In genomic region chr11:36062796-36063380, GRCh38 we compare ENCODE assay signal across 23 cellular contexts.
A peak's percentile ranks its signal among the peaks of the same experiment; 100 is the strongest.
DNase-seq lines count a peak whose midpoint lies in the region; ATAC-seq, FAIRE-seq and TF ChIP-seq lines count a peak whose summit lies in the region.
"Had no signal": no experiment of that assay in that cellular context is flagged by ENCODE, and none has a peak within 500 bp of the region (broad histone marks: within the 10 kb centered on the region; RNA-seq: fewer than 3 reads in every experiment).

No MANE protein-coding gene starts in this region.

- H3K36me3 ChIP-seq in liver (ENCODE audit: control insufficient read depth in 4 of 4, insufficient read depth in 3 of 4, low read depth in 1 of 4, low read length in 3 of 4): no peaks in the 10 kb centered on the region
- H3K36me3 ChIP-seq in HepG2 (replicated peaks in 1 of 2; ENCODE audit: control insufficient read depth in 1 of 2, insufficient read depth in 2 of 2, low read length in 2 of 2): no peaks in the 10 kb centered on the region
- no peaks in the 10 kb centered on the region for H3K36me3 ChIP-seq in ovary
- no peaks in the 10 kb centered on the region for H3K36me3 ChIP-seq in CD8-positive, alpha-beta T cell (ENCODE audit: insufficient read depth, low read length)
- H3K36me3 ChIP-seq: BE2C had no signal

- H3K4me1 ChIP-seq in liver (ENCODE audit: control insufficient read depth in 4 of 4, insufficient read depth in 4 of 4, low read length in 3 of 4) (no peaks in the 10 kb centered on the region), HepG2 (ENCODE audit: insufficient read depth, low read length) (no peaks in the 10 kb centered on the region), ovary (ENCODE audit: insufficient read depth) (peaks cover 4% of the 10 kb centered on the region)
- no peaks in the 10 kb centered on the region for H3K4me1 ChIP-seq in CD8-positive, alpha-beta T cell (ENCODE audit: insufficient read depth, low read length)
- H3K4me1 ChIP-seq: BE2C had no signal

- H3K4me1 Mint-ChIP-seq in CD8-positive, alpha-beta T cell (ENCODE audit: low read depth): no peaks in the 10 kb centered on the region
- H3K4me1 Mint-ChIP-seq: activated CD4-positive, alpha-beta T cell treated with anti-CD3 and anti-CD28 coated beads, Interleukin-2, amount 10 ng/mL, durations not matched to agents 7 days and 5 days; activated T-helper 17 cell treated with anti-CD3 and anti-CD28 coated beads, Interleukin-2, amount 50 U/mL, for 72 hours; naive thymus-derived CD8-positive, alpha-beta T cell had no signal

- H3K4me3 ChIP-seq in liver (ENCODE audit: low read depth in 1 of 3, low read length in 3 of 3) (no peak overlapping the region), HepG2 (replicated peaks in 1 of 3; ENCODE audit: insufficient read depth in 1 of 3, low read depth in 2 of 3, low read length in 3 of 3) (no peak overlapping the region), fibroblast of the aortic adventitia (ENCODE audit: low read depth, low read length) (no peak overlapping the region), ovary (no peak overlapping the region)
- no peak overlapping the region for H3K4me3 ChIP-seq in CD8-positive, alpha-beta T cell (ENCODE audit: low read depth, low read length)
- H3K4me3 ChIP-seq: GM23338, PC-9 had no signal

- intact Hi-C loops in HepG2 (cut with micrococcal nuclease; ENCODE audit: unreplicated experiment) (no loop called here), ovary (cut with DNase I) (no loop called here)
- intact Hi-C loops in CD8-positive, alpha-beta T cell (cut with DNase I, micrococcal nuclease): no loop called here

- H3K9ac ChIP-seq in liver (ENCODE audit: low read depth in 1 of 2, low read length in 2 of 2): no peak overlapping the region
- H3K9ac ChIP-seq in HepG2 (ENCODE audit: insufficient read depth, low read depth, low read length): no peak overlapping the region

- TF ChIP-seq RAD21 in liver (IDR thresholded peaks at IDR 0.05): no peak
- no peak for TF ChIP-seq RAD21 in HepG2 (CRISPR knock-in tag; IDR thresholded peaks at IDR 0.05)

- no peak for TF ChIP-seq CTCF in liver (IDR thresholded peaks at IDR 0.05; ENCODE audit: low read depth, low read length, missing input control)
- no peak for TF ChIP-seq CTCF in HepG2 (CRISPR knock-in tag; IDR thresholded peaks at IDR 0.05)
- no peak for TF ChIP-seq CTCF in fibroblast of the aortic adventitia (IDR thresholded peaks at IDR 0.05; ENCODE audit: insufficient read depth, low read length)
- no peak for TF ChIP-seq CTCF in ovary (IDR thresholded peaks at IDR 0.05)
- no peak for TF ChIP-seq CTCF in CD8-positive, alpha-beta T cell (IDR thresholded peaks at IDR 0.05)

- no peak overlapping the region for H2AFZ ChIP-seq in HepG2 (ENCODE audit: low read length)
- H2AFZ ChIP-seq: GM23338, PC-9 had no signal

- H4K20me1 ChIP-seq in HepG2 (ENCODE audit: insufficient read depth, low read length): no peaks in the 10 kb centered on the region

- TF ChIP-seq EP300 in HepG2 (IDR thresholded peaks at IDR 0.05; ENCODE audit: low read depth in 2 of 2, low read length in 2 of 2) (no peak), HepG2 (CRISPR knock-in tag; IDR thresholded peaks at IDR 0.05; ENCODE audit: borderline replicate concordance) (no peak), ovary (IDR thresholded peaks at IDR 0.05) (peak; percentile 67)

- H3K36me3 Mint-ChIP-seq in CD8-positive, alpha-beta T cell: no peaks in the 10 kb centered on the region

- peaks cover 11% of the 10 kb centered on the region for H3K9me3 Mint-ChIP-seq in CD8-positive, alpha-beta T cell

- H3K4me2 ChIP-seq in HepG2 (ENCODE audit: low read depth, low read length): no peak overlapping the region
- H3K4me2 ChIP-seq: GM23338, PC-9 had no signal

- BruUV-seq in HepG2 (replicated peaks; lab: Mats Ljungman, UMichigan): no TSS peak

- H3K4me3 Mint-ChIP-seq in CD8-positive, alpha-beta T cell: no peak overlapping the region
- H3K4me3 Mint-ChIP-seq: activated CD4-positive, alpha-beta T cell treated with anti-CD3 and anti-CD28 coated beads, Interleukin-2, amount 10 ng/mL, durations not matched to agents 7 days and 5 days; activated T-helper 17 cell treated with anti-CD3 and anti-CD28 coated beads, Interleukin-2, amount 50 U/mL, for 72 hours; GM23338; naive thymus-derived CD8-positive, alpha-beta T cell; T-helper 1 cell treated with Interleukin-12 subunit alpha and Interleukin-12 subunit beta and Interleukin-4 antibody, amounts not matched to agents 30 μg/mL and 1 μg/mL, for 36 hours had no signal

- TF ChIP-seq POLR2A in HepG2 (IDR thresholded peaks at IDR 0.05; ENCODE audit: insufficient read depth in 1 of 2, low read depth in 2 of 2, low read length in 2 of 2) (no peak), ovary (IDR thresholded peaks at IDR 0.05) (no peak)

- POLR2A ChIA-PET in HepG2 (lab: Yijun Ruan, JAX): no interaction called here
- POLR2A ChIA-PET in CD8-positive, alpha-beta T cell (lab: Charles Lee): no interaction called here

- CTCF ChIA-PET in HepG2 (lab: Yijun Ruan, JAX; ENCODE audit: low intra/inter-chr PET ratio, low total read pairs): no interaction called here
- CTCF ChIA-PET in CD8-positive, alpha-beta T cell (lab: Charles Lee): no interaction called here

- FAIRE-seq in HepG2 (lab: Jason Lieb, UNC): no peak
- FAIRE-seq: astrocyte, HTR-8/SVneo had no signal

- H3K9me3 ChIP-seq in liver (ENCODE audit: control insufficient read depth in 4 of 4, low read length in 3 of 4) (peaks cover 0 to 5% (median under 1%) of the 10 kb centered on the region in 4 donors), HepG2 (ENCODE audit: low read length) (peaks cover 6% of the 10 kb centered on the region; the same call in 1 of the 2 replicates), ovary (no peaks in the 10 kb centered on the region)
- H3K9me3 ChIP-seq in CD8-positive, alpha-beta T cell (ENCODE audit: low read length): no peaks in the 10 kb centered on the region
- H3K9me3 ChIP-seq: BE2C had no signal

- ATAC-seq in HepG2 (no peak), HG03378 (IDR thresholded peaks at IDR 0.05; ENCODE audit: unreplicated experiment) (no peak), HG03565 (IDR thresholded peaks at IDR 0.05; ENCODE audit: unreplicated experiment) (no peak)
- no peak for ATAC-seq in CD8-positive, alpha-beta T cell
- ATAC-seq: activated naive CD4-positive, alpha-beta T cell treated with anti-CD3 and anti-CD28 coated beads, Interleukin-2, amount 50 U/mL, for 72 hours; activated T-helper 17 cell treated with anti-CD3 and anti-CD28 coated beads, Interleukin-2, amount 50 U/mL, for 72 hours; GM23338; naive thymus-derived CD8-positive, alpha-beta T cell had no signal

- peak overlapping the region; percentile 9 to 20 for H3K27ac ChIP-seq in liver (ENCODE audit: low read depth in 1 of 2, low read length in 2 of 2)
- no peak overlapping the region for H3K27ac ChIP-seq in HepG2 (ENCODE audit: extremely low read length, insufficient read depth, low read length)
- no peak overlapping the region for H3K27ac ChIP-seq in ovary
- H3K27ac ChIP-seq in CD8-positive, alpha-beta T cell (ENCODE audit: low read depth, low read length): no peak overlapping the region
- H3K27ac ChIP-seq: PC-9 had no signal

- DNase-seq in HepG2 (ENCODE audit: low spot score): no peak
- DNase-seq in fibroblast of the aortic adventitia (ENCODE audit: low read depth): peak; percentile 29
- peak in 1 of 5 donors; percentile 29 for DNase-seq in ovary
- no peak for DNase-seq in CD8-positive, alpha-beta T cell
- DNase-seq in KBM-7: no peak
- DNase-seq: activated CD4-positive, alpha-beta T cell treated with anti-CD3 and anti-CD28 coated beads, Interleukin-2, amount 10 ng/mL, durations not matched to agents 7 days and 5 days; BE2C; Kasumi-1; naive thymus-derived CD8-positive, alpha-beta T cell; NCI-H1092 treated with DMSO at 0.1 percent for 48 hours; NCI-H1930; NCI-H345; PC-9; stimulated activated naive CD4-positive, alpha-beta T cell had no signal

- H3K27ac Mint-ChIP-seq in CD8-positive, alpha-beta T cell: no peak overlapping the region
- H3K27ac Mint-ChIP-seq: activated CD4-positive, alpha-beta T cell treated with anti-CD3 and anti-CD28 coated beads, Interleukin-2, amount 10 ng/mL, durations not matched to agents 7 days and 5 days; activated naive CD4-positive, alpha-beta T cell treated with anti-CD3 and anti-CD28 coated beads, Interleukin-2, amount 50 U/mL, for 72 hours; activated T-helper 17 cell treated with anti-CD3 and anti-CD28 coated beads, Interleukin-2, amount 50 U/mL, for 72 hours; GM23338; naive thymus-derived CD8-positive, alpha-beta T cell; T-helper 1 cell treated with Interleukin-12 subunit alpha and Interleukin-12 subunit beta and Interleukin-4 antibody, amounts not matched to agents 30 μg/mL and 1 μg/mL, for 36 hours had no signal

- no peaks in the 10 kb centered on the region for H3K79me2 ChIP-seq in HepG2 (ENCODE audit: insufficient read depth, low read length)

- WGBS in liver: 64% methylated on average over 3 of the region's 3 CpGs
- 1% methylated on average over 3 of the region's 3 CpGs for WGBS in HepG2 (ENCODE audit: low lambda C conversion rate)
- 54 to 83% (median 66%) methylated on average over 3 of the region's 3 CpGs for WGBS in ovary, 3 donors

- in situ Hi-C loops in HepG2 (cut with HindIII; ENCODE audit: extremely low pct_ligation_motif_present, low pct_unique_long_range_greater_than_20kb): no loop called here
- in situ Hi-C loops in KBM-7 (cut with MboI; ENCODE audit: low pct_unique_long_range_greater_than_20kb, low sequenced_read_pairs): no loop called here

- H3K27me3 ChIP-seq in liver (ENCODE audit: control insufficient read depth in 4 of 4, insufficient read depth in 4 of 4, low read length in 3 of 4): no peaks in the 10 kb centered on the region
- H3K27me3 ChIP-seq in HepG2 (ENCODE audit: control insufficient read depth in 1 of 2, insufficient read depth in 2 of 2, low read length in 2 of 2): 0 out of 5 replicates have a peak, but pooled peaks cover 0 to 1% of the 10 kb centered on the region in 2 experiments
- H3K27me3 ChIP-seq in ovary: no peaks in the 10 kb centered on the region
- H3K27me3 ChIP-seq in CD8-positive, alpha-beta T cell (ENCODE audit: insufficient read depth, low read length): no peaks in the 10 kb centered on the region
- H3K27me3 ChIP-seq: BE2C had no signal

- peaks cover 17% of the 10 kb centered on the region for H3K27me3 Mint-ChIP-seq in CD8-positive, alpha-beta T cell (ENCODE audit: low read depth)

TF ChIP-seq in liver, 16 proteins besides CTCF, POLR2A, EP300 and RAD21 (continues in another document):
- peak; percentile 71 for TF ChIP-seq NR2F2 (IDR thresholded peaks at IDR 0.05)

TF ChIP-seq in HepG2, 621 proteins besides CTCF, POLR2A, EP300 and RAD21 (continues in another document):
- TF ChIP-seq BATF2 (CRISPR knock-in tag; IDR thresholded peaks at IDR 0.05) (no peak), ZNF564 (CRISPR knock-in tag; IDR thresholded peaks at IDR 0.05) (no peak), MLLT10 (CRISPR knock-in tag; IDR thresholded peaks at IDR 0.05) (no peak), RXRA (CRISPR knock-in tag; IDR thresholded peaks at IDR 0.05) (no peak), NR2F6 (IDR thresholded peaks at IDR 0.05) (no peak), NR2F6 (CRISPR knock-in tag; IDR thresholded peaks at IDR 0.05) (no peak)

Comparison
In these comparisons a context has a peak if more than half of its experiments do, and no peak if none do; other contexts are left out.
1. H3K27ac ChIP-seq: peak in liver (2 of 2); none in HepG2 (single experiment), ovary (0 of 2) and CD8-positive, alpha-beta T cell (single experiment).